Comparison of ENCODE assay signal across 22 cellular contexts in genomic region chr6:21791596-21791995, GRCh38.
"Had no signal": no experiment of that assay in that cellular context is flagged by ENCODE, and none has a peak within 500 bp of the region (broad histone marks: within the 10 kb centered on the region; RNA-seq: fewer than 3 reads in every experiment).

No MANE protein-coding gene starts in this region.

- ATAC-seq: left lung, mucosa of descending colon, right lobe of liver, T-cell had no signal

- H3K27me3 ChIP-seq: esophagus muscularis mucosa, left lung, ovary, right lobe of liver, stomach had no signal

- DNase-seq: activated CD4-positive, alpha-beta T cell treated with anti-CD3 and anti-CD28 coated beads, Interleukin-2, amount 50 U/mL, for 4 hours; activated naive CD8-positive, alpha-beta T cell treated with anti-CD3 and anti-CD28 coated beads, Interleukin-2, amount 10 ng/mL, durations not matched to agents 7 days and 5 days; anterior cingulate cortex; effector CD8-positive, alpha-beta T cell; foreskin fibroblast; hypothalamus; left lung; mammary epithelial cell; mucosa of descending colon; naive B cell; ovary; right lobe of liver; small intestine; stimulated activated CD4-positive, alpha-beta T cell treated with anti-CD3 and anti-CD28 coated beads, Interleukin-4, amount 100 ng/mL, for 1 hour; stomach; T-cell; T-helper 9 cell; WERI-Rb-1 had no signal

- H3K4me3 Mint-ChIP-seq: activated naive CD8-positive, alpha-beta T cell treated with anti-CD3 and anti-CD28 coated beads, Interleukin-2, amount 10 ng/mL, durations not matched to agents 7 days and 5 days; activated T-helper 1 cell treated with anti-CD3 and anti-CD28 coated beads, Interleukin-12 subunit alpha, Interleukin-12 subunit beta, Interleukin-2, Interleukin-4 antibody, amounts not matched to agents 30 ng/mL and 10 ng/mL and 1 ng/mL, durations not matched to agents 14 hours and 24 hours and 36 hours; naive B cell; T-cell; type B pancreatic cell had no signal

- H3K4me3 ChIP-seq: esophagus muscularis mucosa, left lung, mucosa of descending colon, ovary, right lobe of liver, SK-N-MC, stomach had no signal

- H3K9me3 ChIP-seq: esophagus muscularis mucosa, left lung, mucosa of descending colon, ovary, right lobe of liver, stomach had no signal

- H3K27ac Mint-ChIP-seq: activated naive CD8-positive, alpha-beta T cell treated with anti-CD3 and anti-CD28 coated beads, Interleukin-2, amount 10 ng/mL, durations not matched to agents 7 days and 5 days; activated T-helper 1 cell treated with anti-CD3 and anti-CD28 coated beads, Interleukin-12 subunit alpha, Interleukin-12 subunit beta, Interleukin-2, Interleukin-4 antibody, amounts not matched to agents 30 ng/mL and 10 ng/mL and 1 ng/mL, durations not matched to agents 14 hours and 24 hours and 36 hours; T-cell; type B pancreatic cell had no signal

- H3K4me1 ChIP-seq: esophagus muscularis mucosa, left lung, right lobe of liver, stomach had no signal

- H3K27ac ChIP-seq: esophagus muscularis mucosa, left lung, ovary, right lobe of liver, SK-N-MC, stomach, WERI-Rb-1 had no signal

- H3K27me3 Mint-ChIP-seq: activated naive CD8-positive, alpha-beta T cell treated with anti-CD3 and anti-CD28 coated beads, Interleukin-2, amount 10 ng/mL, durations not matched to agents 7 days and 5 days; naive B cell; T-cell; type B pancreatic cell had no signal

- H3K36me3 ChIP-seq: esophagus muscularis mucosa, left lung, ovary, right lobe of liver, stomach, WERI-Rb-1 had no signal

- H3K9me3 Mint-ChIP-seq: activated T-helper 1 cell treated with anti-CD3 and anti-CD28 coated beads, Interleukin-12 subunit alpha, Interleukin-12 subunit beta, Interleukin-2, Interleukin-4 antibody, amounts not matched to agents 30 ng/mL and 10 ng/mL and 1 ng/mL, durations not matched to agents 14 hours and 24 hours and 36 hours; naive B cell; type B pancreatic cell had no signal

- H3K36me3 Mint-ChIP-seq: activated naive CD8-positive, alpha-beta T cell treated with anti-CD3 and anti-CD28 coated beads, Interleukin-2, amount 10 ng/mL, durations not matched to agents 7 days and 5 days; naive B cell; T-cell had no signal

- H3K4me1 Mint-ChIP-seq: activated naive CD8-positive, alpha-beta T cell treated with anti-CD3 and anti-CD28 coated beads, Interleukin-2, amount 10 ng/mL, durations not matched to agents 7 days and 5 days; naive B cell; T-cell had no signal
